29 cellular contexts compared by ENCODE assay signal in the genomic region with DNA sequence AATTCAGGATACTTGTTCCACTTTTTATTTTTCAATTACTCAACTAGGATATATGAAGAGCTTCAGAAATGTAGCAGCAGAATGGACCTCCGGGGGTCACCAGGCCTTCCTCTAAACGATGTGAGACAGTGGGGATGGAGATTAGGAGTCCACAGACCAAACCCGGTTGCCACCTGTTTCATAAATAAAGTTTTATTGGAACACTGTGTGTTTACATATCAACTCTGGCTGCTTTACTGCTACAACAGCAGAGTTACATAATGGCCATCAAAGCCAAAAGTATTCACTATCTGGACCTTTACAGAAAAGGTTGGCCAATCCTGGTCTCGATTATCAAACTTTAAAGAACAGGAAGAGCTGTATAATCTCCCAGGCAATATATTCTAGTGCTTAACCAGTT.
"Had no signal": no experiment of that assay in that cellular context is flagged by ENCODE, and none has a peak within 500 bp of the region (broad histone marks: within the 10 kb centered on the region; RNA-seq: fewer than 3 reads in every experiment).

No MANE protein-coding gene starts in this region.

- H3K4me3 ChIP-seq: SK-N-MC had no signal

- ATAC-seq: activated CD8-positive, alpha-beta memory T cell treated with anti-CD3 and anti-CD28 coated beads, Interleukin-2, amount 10 ng/mL, durations not matched to agents 7 days and 5 days; Panc1; Right ventricle myocardium inferior; T-cell had no signal

- H3K4me1 Mint-ChIP-seq: activated CD4-positive, alpha-beta T cell treated with anti-CD3 and anti-CD28 coated beads, Interleukin-2, amount 10 ng/mL, durations not matched to agents 24 days and 14 days; activated CD8-positive, alpha-beta memory T cell treated with anti-CD3 and anti-CD28 coated beads, Interleukin-2, amount 10 ng/mL, durations not matched to agents 7 days and 5 days; activated naive CD8-positive, alpha-beta T cell treated with anti-CD3 and anti-CD28 coated beads for 36 hours; T-cell had no signal

- DNase-seq: activated B cell treated with CpG ODN at 0.5 μM for 24 hours; activated CD4-positive, alpha-beta T cell treated with anti-CD3 and anti-CD28 coated beads for 1 hour; activated CD4-positive, alpha-beta T cell treated with anti-CD3 and anti-CD28 coated beads, Interleukin-2, amount 10 ng/mL, durations not matched to agents 24 days and 14 days; activated CD4-positive, alpha-beta T cell treated with anti-CD3 and anti-CD28 coated beads, Interleukin-2, amount 50 U/mL, for 48 hours; activated CD8-positive, alpha-beta memory T cell treated with anti-CD3 and anti-CD28 coated beads, Interleukin-2, amount 10 ng/mL, durations not matched to agents 7 days and 5 days; activated effector memory CD4-positive, alpha-beta T cell treated with Interleukin-2 at 50 U/mL for 16 hours; activated naive CD4-positive, alpha-beta T cell treated with Interleukin-2 at 50 U/mL for 16 hours; activated naive CD8-positive, alpha-beta T cell treated with anti-CD3 and anti-CD28 coated beads for 36 hours; activated T-cell treated with anti-CD3 and anti-CD28 coated beads, Interleukin-2, amount 50 U/mL, for 24 hours; anterior cingulate cortex; cerebellar nuclear complex; MM.1S; NCI-H1436; NCI-H1694 treated with DMSO at 0.1 percent for 48 hours; NCI-H2171; NCI-H2227 treated with DMSO at 0.1 percent for 48 hours; NCI-H446 treated with DMSO at 0.1 percent for 48 hours; NCI-H524 treated with DMSO at 0.1 percent for 48 hours; NK-92 treated with Interleukin-12 subunit alpha and Interleukin-12 subunit beta, amount 100 ng/mL, for 24 hours; OCI-M1; RPMI8226; T-cell; T-helper 2 cell; T1000 had no signal

- H3K4me2 ChIP-seq: KMS-11 had no signal

- H3K4me3 Mint-ChIP-seq: activated B cell treated with CpG ODN at 0.5 μM for 24 hours; activated CD4-positive, alpha-beta T cell treated with anti-CD3 and anti-CD28 coated beads, Interleukin-2, amount 10 ng/mL, durations not matched to agents 24 days and 14 days; activated CD8-positive, alpha-beta memory T cell treated with anti-CD3 and anti-CD28 coated beads, Interleukin-2, amount 10 ng/mL, durations not matched to agents 7 days and 5 days; activated naive CD8-positive, alpha-beta T cell treated with anti-CD3 and anti-CD28 coated beads for 36 hours; activated T-cell treated with anti-CD3 and anti-CD28 coated beads, Interleukin-2, amount 50 U/mL, for 24 hours; activated T-helper 1 cell treated with anti-CD3 and anti-CD28 coated beads, Interleukin-12 subunit alpha, Interleukin-12 subunit beta, Interleukin-2, Interleukin-4 antibody, amounts not matched to agents 30 ng/mL and 10 ng/mL and 1 ng/mL, durations not matched to agents 14 hours and 24 hours and 36 hours; T-cell had no signal

- H3K27ac ChIP-seq: KMS-11, SK-N-MC had no signal

- H3K27ac Mint-ChIP-seq: activated B cell treated with CpG ODN at 0.5 μM for 24 hours; activated CD4-positive, alpha-beta T cell treated with anti-CD3 and anti-CD28 coated beads, Interleukin-2, amount 10 ng/mL, durations not matched to agents 24 days and 14 days; activated CD8-positive, alpha-beta memory T cell treated with anti-CD3 and anti-CD28 coated beads, Interleukin-2, amount 10 ng/mL, durations not matched to agents 7 days and 5 days; activated naive CD8-positive, alpha-beta T cell treated with anti-CD3 and anti-CD28 coated beads for 36 hours; activated T-cell treated with anti-CD3 and anti-CD28 coated beads, Interleukin-2, amount 50 U/mL, for 24 hours; activated T-helper 1 cell treated with anti-CD3 and anti-CD28 coated beads, Interleukin-12 subunit alpha, Interleukin-12 subunit beta, Interleukin-2, Interleukin-4 antibody, amounts not matched to agents 30 ng/mL and 10 ng/mL and 1 ng/mL, durations not matched to agents 14 hours and 24 hours and 36 hours; T-cell had no signal

- H3K36me3 Mint-ChIP-seq: activated CD8-positive, alpha-beta memory T cell treated with anti-CD3 and anti-CD28 coated beads, Interleukin-2, amount 10 ng/mL, durations not matched to agents 7 days and 5 days; activated naive CD8-positive, alpha-beta T cell treated with anti-CD3 and anti-CD28 coated beads for 36 hours; T-cell had no signal

- H3K9ac ChIP-seq: KMS-11 had no signal

- H3K27me3 Mint-ChIP-seq: activated B cell treated with CpG ODN at 0.5 μM for 24 hours had no signal

- H3K9me3 Mint-ChIP-seq: activated B cell treated with CpG ODN at 0.5 μM for 24 hours; activated CD4-positive, alpha-beta T cell treated with anti-CD3 and anti-CD28 coated beads, Interleukin-2, amount 10 ng/mL, durations not matched to agents 24 days and 14 days; activated naive CD8-positive, alpha-beta T cell treated with anti-CD3 and anti-CD28 coated beads for 36 hours; activated T-cell treated with anti-CD3 and anti-CD28 coated beads, Interleukin-2, amount 50 U/mL, for 24 hours; activated T-helper 1 cell treated with anti-CD3 and anti-CD28 coated beads, Interleukin-12 subunit alpha, Interleukin-12 subunit beta, Interleukin-2, Interleukin-4 antibody, amounts not matched to agents 30 ng/mL and 10 ng/mL and 1 ng/mL, durations not matched to agents 14 hours and 24 hours and 36 hours; T-cell had no signal
